8 cellular contexts compared by ENCODE assay signal in genomic region chr17:43673516-43674323, GRCh38. TPM values are rescaled to one million over a fixed set of nuclear protein-coding genes. Genes with fewer than 3 reads are reported as not detected.
DNase-seq lines count a peak whose midpoint lies in the region; ATAC-seq and TF ChIP-seq lines count a peak whose summit lies in the region.

No MANE protein-coding gene starts in this region.

- no peaks in the 10 kb centered on the region for H4K20me1 ChIP-seq in OCI-LY1 (ENCODE audit: insufficient read depth, low read length)

- H3K4me1 Mint-ChIP-seq in naive thymus-derived CD4-positive, alpha-beta T cell: peaks cover 8 to 32% (median 15%) of the 10 kb centered on the region in 7 donors
- H3K4me1 Mint-ChIP-seq in stimulated activated memory B cell treated with anti-CD40 and anti-IgM and Interleukin-4, amounts not matched to agents 10 μg/mL and 1 μg/mL and 100 μg/mL, for 72 hours: peaks cover 19% of the 10 kb centered on the region

- H3K9me3 ChIP-seq in HEK293 (ENCODE audit: control insufficient read depth, insufficient read depth, low read depth, low read length) (no peaks in the 10 kb centered on the region), OCI-LY1 (ENCODE audit: low read length) (no peaks in the 10 kb centered on the region)
- no peaks in the 10 kb centered on the region for H3K9me3 ChIP-seq in naive thymus-derived CD4-positive, alpha-beta T cell (ENCODE audit: control insufficient read depth in 2 of 3, low read length in 3 of 3)

- no peaks in the 10 kb centered on the region for H3K36me3 ChIP-seq in HEK293 (ENCODE audit: control insufficient read depth in 2 of 2, insufficient read depth in 1 of 2, low read length in 2 of 2)
- no peaks in the 10 kb centered on the region for H3K36me3 ChIP-seq in OCI-LY1 (ENCODE audit: insufficient read depth, low read length)
- no peaks in the 10 kb centered on the region for H3K36me3 ChIP-seq in naive thymus-derived CD4-positive, alpha-beta T cell (ENCODE audit: control insufficient read depth in 2 of 3, insufficient read depth in 3 of 3, low read length in 3 of 3)

- H3K79me2 ChIP-seq in OCI-LY1 (ENCODE audit: insufficient read depth, low read length): no peaks in the 10 kb centered on the region

- H3K27me3 ChIP-seq in OCI-LY1 (ENCODE audit: insufficient read depth, low read length): no peaks in the 10 kb centered on the region
- H3K27me3 ChIP-seq in naive thymus-derived CD4-positive, alpha-beta T cell (ENCODE audit: control insufficient read depth in 2 of 2, insufficient read depth in 2 of 2, low read length in 2 of 2): no peaks in the 10 kb centered on the region

- no peaks in the 10 kb centered on the region for H3F3A ChIP-seq in OCI-LY1 (ENCODE audit: insufficient read depth, low read length)

- H3K9ac ChIP-seq in OCI-LY1 (ENCODE audit: low read length): no peak overlapping the region

- H3K4me1 ChIP-seq in HEK293 (ENCODE audit: control insufficient read depth, insufficient read depth, low read length) (peaks cover 38% of the 10 kb centered on the region), OCI-LY1 (ENCODE audit: insufficient read depth, low read length, severe bottlenecking) (no peaks in the 10 kb centered on the region)
- H3K4me1 ChIP-seq in naive thymus-derived CD4-positive, alpha-beta T cell (ENCODE audit: control insufficient read depth in 2 of 2, insufficient read depth in 2 of 2, low read length in 2 of 2): no peaks in the 10 kb centered on the region

- no peak overlapping the region for H2AFZ ChIP-seq in OCI-LY1 (ENCODE audit: low read length)

- H3K36me3 Mint-ChIP-seq in naive thymus-derived CD4-positive, alpha-beta T cell: no peaks in the 10 kb centered on the region
- H3K36me3 Mint-ChIP-seq in stimulated activated memory B cell treated with anti-CD40 and anti-IgM and Interleukin-4, amounts not matched to agents 10 μg/mL and 1 μg/mL and 100 μg/mL, for 72 hours: no peaks in the 10 kb centered on the region

- POLR2A ChIA-PET in HEK293 (lab: Yijun Ruan, JAX): interaction anchor here (1.8 to 2.1 kb wide), 2 partner anchors 82 to 96 kb away, joined by 5 to 16 read pairs; no protein-coding TSS in a partner anchor
- POLR2A ChIA-PET in naive thymus-derived CD4-positive, alpha-beta T cell (lab: Charles Lee): interaction anchor here (0.5 to 1.0 kb wide), 2 partner anchors 10 to 97 kb away, joined by 3 to 5 read pairs; no protein-coding TSS in a partner anchor

- intact Hi-C loops in naive thymus-derived CD4-positive, alpha-beta T cell (cut with micrococcal nuclease): loop anchor here (1.0 to 2.0 kb wide), 2 partner anchors 97 to 279 kb away; no protein-coding TSS in a partner anchor

- no peaks in the 10 kb centered on the region for H3K9me2 ChIP-seq in OCI-LY1 (ENCODE audit: low read depth, low read length)

- peak; percentile 74 for ATAC-seq in naive thymus-derived CD4-positive, alpha-beta T cell
- ATAC-seq in stimulated activated memory B cell treated with anti-CD40 and anti-IgM and Interleukin-4, amounts not matched to agents 10 μg/mL and 1 μg/mL and 100 μg/mL, for 72 hours: peak; percentile 56
- ATAC-seq in GM19455 (IDR thresholded peaks at IDR 0.05; ENCODE audit: unreplicated experiment): no peak

- CTCF ChIA-PET in HEK293 (lab: Yijun Ruan, JAX): interaction anchor here (0.6 to 3.1 kb wide), 69 partner anchors 9 to 829 kb away, joined by 3 to 28 read pairs (median 5); partner anchors contain the start of gene MEOX1
- CTCF ChIA-PET in naive thymus-derived CD4-positive, alpha-beta T cell (lab: Charles Lee): interaction anchor here (0.8 to 2.1 kb wide), 7 partner anchors 13 to 90 kb away, joined by 3 to 7 read pairs (median 5); no protein-coding TSS in a partner anchor

- H3K9me3 Mint-ChIP-seq in naive thymus-derived CD4-positive, alpha-beta T cell: peaks cover 0 to 2% (median 0%) of the 10 kb centered on the region in 11 donors
- no peaks in the 10 kb centered on the region for H3K9me3 Mint-ChIP-seq in stimulated activated memory B cell treated with anti-CD40 and anti-IgM and Interleukin-4, amounts not matched to agents 10 μg/mL and 1 μg/mL and 100 μg/mL, for 72 hours

- TF ChIP-seq CTCF in C4-2B (conservative IDR thresholded peaks at IDR 0.05): peak; percentile 99
- TF ChIP-seq CTCF in HEK293 (tag by site-specific recombination; IDR thresholded peaks at IDR 0.05): peak; percentile 60; the same call in 1 of the 2 replicates
- peak; percentile 88 for TF ChIP-seq CTCF in OCI-LY1 (IDR thresholded peaks at IDR 0.05; ENCODE audit: low read length)
- peak; percentile 94 for TF ChIP-seq CTCF in epithelial cell of proximal tubule (conservative IDR thresholded peaks at IDR 0.05; ENCODE audit: low read depth, low read length)

- peaks cover 0 to 9% (median 3%) of the 10 kb centered on the region in 5 donors for H3K27me3 Mint-ChIP-seq in naive thymus-derived CD4-positive, alpha-beta T cell
- peaks cover 11% of the 10 kb centered on the region for H3K27me3 Mint-ChIP-seq in stimulated activated memory B cell treated with anti-CD40 and anti-IgM and Interleukin-4, amounts not matched to agents 10 μg/mL and 1 μg/mL and 100 μg/mL, for 72 hours

- no peak overlapping the region for H3K4me3 ChIP-seq in HEK293 (ENCODE audit: low read depth, low read length)
- H3K4me3 ChIP-seq in OCI-LY1 (ENCODE audit: low read depth, low read length, poor library complexity, severe bottlenecking): no peak overlapping the region
- H3K4me3 ChIP-seq in epithelial cell of proximal tubule (ENCODE audit: low read depth, low read length): no peak overlapping the region
- H3K4me3 ChIP-seq in naive thymus-derived CD4-positive, alpha-beta T cell (ENCODE audit: low read length): no peak overlapping the region

- peak overlapping the region in 2 of 9 donors; percentile 38 to 40 for H3K27ac Mint-ChIP-seq in naive thymus-derived CD4-positive, alpha-beta T cell
- H3K27ac Mint-ChIP-seq in stimulated activated memory B cell treated with anti-CD40 and anti-IgM and Interleukin-4, amounts not matched to agents 10 μg/mL and 1 μg/mL and 100 μg/mL, for 72 hours: no peak overlapping the region

- no peak overlapping the region for H3K4me3 Mint-ChIP-seq in naive thymus-derived CD4-positive, alpha-beta T cell
- no peak overlapping the region for H3K4me3 Mint-ChIP-seq in stimulated activated memory B cell treated with anti-CD40 and anti-IgM and Interleukin-4, amounts not matched to agents 10 μg/mL and 1 μg/mL and 100 μg/mL, for 72 hours

- peak; percentile 73 for DNase-seq in activated CD8-positive, alpha-beta memory T cell treated with anti-CD3 and anti-CD28 coated beads, Interleukin-2, amount 50 U/mL, for 4 hours
- DNase-seq in epithelial cell of proximal tubule (ENCODE audit: low read depth): no peak
- peak; percentile 31 to 71 (median 59) for DNase-seq in naive thymus-derived CD4-positive, alpha-beta T cell

- no peak overlapping the region for H3K27ac ChIP-seq in C4-2B
- no peak overlapping the region for H3K27ac ChIP-seq in HEK293 (ENCODE audit: extremely low read depth, low read depth, low read length)
- H3K27ac ChIP-seq in OCI-LY1 (ENCODE audit: low read depth, low read length, poor library complexity, severe bottlenecking): no peak overlapping the region
- no peak overlapping the region for H3K27ac ChIP-seq in naive thymus-derived CD4-positive, alpha-beta T cell (ENCODE audit: low read depth, low read length)

- no peak overlapping the region for H3K4me2 ChIP-seq in OCI-LY1 (ENCODE audit: low read length)

TF ChIP-seq in HEK293, 187 proteins besides CTCF, POLR2A, EP300 and RAD21 (continues in another document):
- TF ChIP-seq BCL6B (tag by site-specific recombination; IDR thresholded peaks at IDR 0.05): no peak
- TF ChIP-seq ZNF654 (tag by site-specific recombination; IDR thresholded peaks at IDR 0.05; ENCODE audit: low read depth): peak; percentile 76
- 0 out of 2 replicates have a peak, but pooled peaks have one; percentile 3 for TF ChIP-seq ZBTB6 (tag by site-specific recombination; IDR thresholded peaks at IDR 0.05)
- TF ChIP-seq ZNF324 (tag by site-specific recombination; IDR thresholded peaks at IDR 0.05): 0 out of 2 replicates have a peak, but pooled peaks have one; percentile 22
- TF ChIP-seq ZNF2 (tag by site-specific recombination; IDR thresholded peaks at IDR 0.05): peak; percentile 39; the same call in 1 of the 2 replicates
- TF ChIP-seq ZSCAN30 (tag by site-specific recombination; IDR thresholded peaks at IDR 0.05): peak; percentile 24; the same call in 1 of the 2 replicates
- 0 out of 2 replicates have a peak, but pooled peaks have one; percentile 15 for TF ChIP-seq ZNF76 (tag by site-specific recombination; IDR thresholded peaks at IDR 0.05; ENCODE audit: borderline replicate concordance, low read depth)
- no peak for TF ChIP-seq ZNF645 (tag by site-specific recombination; IDR thresholded peaks at IDR 0.05)

RNA-seq across cellular contexts. Expression of gene MEOX1, which starts 12.0 kb away (rescaled TPM):
- not detected in 2 replicates for total RNA-seq in epithelial cell of proximal tubule
- total RNA-seq in naive thymus-derived CD4-positive, alpha-beta T cell: 1 to 10 TPM in 1 of 5 experiments, under 1 TPM in 4; 0.37 to 2.5 (median 0.54) TPM
- 1 to 10 TPM in 1 of 2 donors, under 1 TPM in 1; 0.40 to 1.5 TPM for polyA plus RNA-seq in naive thymus-derived CD4-positive, alpha-beta T cell
